ENCODE assay signal across 10 cellular contexts in genomic region chr1:155082301-155082940, GRCh38. TPM values are rescaled to one million over a fixed set of nuclear protein-coding genes. Genes with fewer than 3 reads are reported as not detected.
DNase-seq lines count a peak whose midpoint lies in the region; ATAC-seq lines count a peak whose summit lies in the region.
"Had no signal": no experiment of that assay in that cellular context is flagged by ENCODE, and none has a peak within 500 bp of the region (broad histone marks: within the 10 kb centered on the region; RNA-seq: fewer than 3 reads in every experiment).

No MANE protein-coding gene starts in this region.

- 3% methylated on average over 34 of the region's 34 CpGs for WGBS in right cardiac atrium

- no peaks in the 10 kb centered on the region for H3K9me3 ChIP-seq in right cardiac atrium (ENCODE audit: control insufficient read depth, low read length)

- H3K4me1 ChIP-seq in right cardiac atrium (ENCODE audit: control insufficient read depth, insufficient read depth, low read length) = peaks cover 3% of the 10 kb centered on the region

- peaks cover 25 to 37% of the 10 kb centered on the region in 2 donors for H3K27me3 Mint-ChIP-seq in T-cell
- H3K27me3 Mint-ChIP-seq in stimulated activated naive B cell treated with anti-CD40 and anti-IgM and Interleukin-4, amounts not matched to agents 10 μg/mL and 1 μg/mL and 100 μg/mL, for 72 hours = peaks cover 40 to 48% of the 10 kb centered on the region in 2 donors

- H3K36me3 Mint-ChIP-seq in T-cell = no peaks in the 10 kb centered on the region
- peaks cover 0 to 5% of the 10 kb centered on the region in 2 donors for H3K36me3 Mint-ChIP-seq in stimulated activated naive B cell treated with anti-CD40 and anti-IgM and Interleukin-4, amounts not matched to agents 10 μg/mL and 1 μg/mL and 100 μg/mL, for 72 hours

- H3K4me1 Mint-ChIP-seq in T-cell = peaks cover 43 to 58% (median 51%) of the 10 kb centered on the region in 3 donors
- H3K4me1 Mint-ChIP-seq in stimulated activated naive B cell treated with anti-CD40 and anti-IgM and Interleukin-4, amounts not matched to agents 10 μg/mL and 1 μg/mL and 100 μg/mL, for 72 hours = peaks cover 49 to 86% of the 10 kb centered on the region in 2 donors

- intact Hi-C loops in right cardiac atrium (cut with DNase I) = loop anchor here in 2 of 4 donors (2.0 to 5.0 kb wide), 2 partner anchors 16 to 35 kb away; no protein-coding TSS in a partner anchor

- no peaks in the 10 kb centered on the region for H3K9me3 Mint-ChIP-seq in T-cell
- H3K9me3 Mint-ChIP-seq in stimulated activated naive B cell treated with anti-CD40 and anti-IgM and Interleukin-4, amounts not matched to agents 10 μg/mL and 1 μg/mL and 100 μg/mL, for 72 hours = no peaks in the 10 kb centered on the region

- peak overlapping the region in 1 of 2 donors; percentile 57 for H3K27ac Mint-ChIP-seq in T-cell
- no peak overlapping the region for H3K27ac Mint-ChIP-seq in stimulated activated naive B cell treated with anti-CD40 and anti-IgM and Interleukin-4, amounts not matched to agents 10 μg/mL and 1 μg/mL and 100 μg/mL, for 72 hours

- H3K27me3 ChIP-seq in right cardiac atrium (ENCODE audit: control insufficient read depth, insufficient read depth) = no peaks in the 10 kb centered on the region

- ATAC-seq in T-cell (replicated peaks in 1 of 4) = no peak
- ATAC-seq in right cardiac atrium = no peak
- ATAC-seq in stimulated activated naive B cell treated with anti-CD40 and anti-IgM and Interleukin-4, amounts not matched to agents 10 μg/mL and 1 μg/mL and 100 μg/mL, for 72 hours (replicated peaks) = no peak
- ATAC-seq in GM21367 (IDR thresholded peaks at IDR 0.05; ENCODE audit: unreplicated experiment) = no peak

- H3K27ac ChIP-seq in right cardiac atrium (ENCODE audit: low read length) = no peak overlapping the region

- CTCF ChIA-PET in T-cell (lab: Charles Lee) = interaction anchor here (0.6 kb wide), 5 partner anchors 12 to 528 kb away, joined by 3 to 6 read pairs (median 4); partner anchors contain the start of genes ADAM15 (in 2 of the 2) and EFNA4 (in 1 of the 2)

- peak overlapping the region; percentile 53 to 85 (median 54) for H3K4me3 Mint-ChIP-seq in T-cell
- H3K4me3 Mint-ChIP-seq in stimulated activated naive B cell treated with anti-CD40 and anti-IgM and Interleukin-4, amounts not matched to agents 10 μg/mL and 1 μg/mL and 100 μg/mL, for 72 hours = peak overlapping the region; percentile 47 to 78

- POLR2A ChIA-PET in T-cell (lab: Charles Lee) = interaction anchor here in 1 of 2 donors (0.5 to 0.6 kb wide), 2 partner anchors 11 to 24 kb away, joined by 3 to 5 read pairs; no protein-coding TSS in a partner anchor

- peak overlapping the region; percentile 18 for H3K4me3 ChIP-seq in right cardiac atrium (ENCODE audit: low read length)

- DNase-seq in activated CD8-positive, alpha-beta memory T cell treated with anti-CD3 and anti-CD28 coated beads, Interleukin-2, amount 50 U/mL, for 4 hours = peak; percentile 47
- no peak for DNase-seq in activated CD8-positive, alpha-beta memory T cell treated with anti-CD3 and anti-CD28 coated beads, Interleukin-2, amount 50 U/mL, for 48 hours
- DNase-seq in T-cell (peak in 5 of 34 experiments; percentile 23 to 29 (median 27)), right cardiac atrium (peak in 1 of 3 donors; percentile 55), mucosa of gallbladder (ENCODE audit: low spot score) (no peak), COLO829 (ENCODE audit: low spot score) (no peak)
- DNase-seq in stimulated activated naive B cell treated with anti-CD40 and anti-IgM and Interleukin-4, amounts not matched to agents 10 μg/mL and 1 μg/mL and 100 μg/mL, for 72 hours = no peak

RNA-seq across cellular contexts. Expression of gene EFNA3, which starts 3.8 kb away (rescaled TPM):
- total RNA-seq in T-cell (1 to 10 TPM in 3 of 5 donors, under 1 TPM in 1, not detected in 1; 0.68 to 2.6 (median 2.3) TPM), right cardiac atrium (1 to 10 TPM in 3 of 4 donors, under 1 TPM in 1; 0.78 to 1.9 (median 1.2) TPM), mucosa of gallbladder (2.7 TPM)
- polyA plus RNA-seq in right cardiac atrium = 1.1 TPM

RNA-seq across cellular contexts. Expression of gene EFNA4, which starts 18.9 kb away (rescaled TPM):
- total RNA-seq in T-cell = 1 to 10 TPM; 3.1 to 7.8 (median 6.6) TPM
- total RNA-seq in right cardiac atrium = 1 to 10 TPM; 3.3 to 4.2 (median 3.7) TPM
- 3.0 TPM for polyA plus RNA-seq in right cardiac atrium
- 12.8 TPM for total RNA-seq in mucosa of gallbladder

RNA-seq across cellular contexts. Expression of gene ADAM15, which starts 31.3 kb away (rescaled TPM):
- total RNA-seq in T-cell = 10 to 100 TPM; 17.3 to 53.0 (median 37.2) TPM
- 100 to 1,000 TPM in 1 of 4 donors, 10 to 100 TPM in 3; 51.2 to 106 (median 63.6) TPM for total RNA-seq in right cardiac atrium
- 68.4 TPM for polyA plus RNA-seq in right cardiac atrium
- total RNA-seq in mucosa of gallbladder = 146 TPM

RNA-seq across cellular contexts. Expression of gene EFNA1, which starts 45.3 kb away (rescaled TPM):
- total RNA-seq in T-cell = 1 to 10 TPM; 1.6 to 8.4 (median 5.1) TPM
- total RNA-seq in right cardiac atrium = 10 to 100 TPM; 25.4 to 41.4 (median 36.4) TPM
- 28.8 TPM for polyA plus RNA-seq in right cardiac atrium
- 100.0 TPM for total RNA-seq in mucosa of gallbladder

RNA-seq across cellular contexts. Expression of gene DCST1, which starts 48.8 kb away (rescaled TPM):
- total RNA-seq in T-cell = under 1 TPM in 3 of 5 donors, not detected in 2; 0.30 to 0.58 (median 0.54) TPM
- total RNA-seq in right cardiac atrium = not detected
- not detected for polyA plus RNA-seq in right cardiac atrium
- total RNA-seq in mucosa of gallbladder = not detected
- total RNA-seq: Daoy, NCI-H460 had no signal
